Comparison of ENCODE assay signal across 8 cellular contexts in genomic region chrX:49919617-49920016, GRCh38. TPM values are rescaled to one million over a fixed set of nuclear protein-coding genes. Genes with fewer than 3 reads are reported as not detected.
DNase-seq lines count a peak whose midpoint lies in the region; ATAC-seq and TF ChIP-seq lines count a peak whose summit lies in the region.

No MANE protein-coding gene starts in this region.

- no peak overlapping the region for H3K27ac ChIP-seq in SJSA1

- H3K36me3 ChIP-seq in SJSA1 = no peaks in the 10 kb centered on the region

- H3K9me3 ChIP-seq in SJSA1 (replicated peaks) = no peaks in the 10 kb centered on the region

- ATAC-seq in HG03025 (IDR thresholded peaks at IDR 0.05; ENCODE audit: low FRiP score, unreplicated experiment) (no peak), GM21390 (IDR thresholded peaks at IDR 0.05; ENCODE audit: unreplicated experiment) (no peak), GM18907 (IDR thresholded peaks at IDR 0.05; ENCODE audit: unreplicated experiment) (no peak)

- H3K4me1 ChIP-seq in SJSA1 (replicated peaks) = 0 out of 2 replicates have a peak, but pooled peaks cover 3% of the 10 kb centered on the region

- in situ Hi-C loops in GM13976 (cut with MboI; ENCODE audit: low sequenced_read_pairs, unreplicated experiment) = loop anchor here (25.0 kb wide), 2 partner anchors 168 to 668 kb away; no protein-coding TSS in a partner anchor

- H3K27me3 ChIP-seq in SJSA1 (replicated peaks) = no peaks in the 10 kb centered on the region

- peak; percentile 80 for TF ChIP-seq CTCF in GM13976 (IDR thresholded peaks at IDR 0.05; ENCODE audit: borderline replicate concordance, control extremely low read depth, extremely low read depth, insufficient read depth, missing control alignments)

- peak; percentile 9 for DNase-seq in Ammon's horn (ENCODE audit: low spot score)
- no peak for DNase-seq in GM13976 (ENCODE audit: low spot score)
- DNase-seq in SJSA1 (ENCODE audit: low read depth in 1 of 2, low spot score in 2 of 2) = peak; percentile 1 to 32
- peak; percentile 10 for DNase-seq in effector CD4-positive, alpha-beta T cell
- DNase-seq in mucosa of gallbladder (ENCODE audit: low spot score) = peak; percentile 21

- H3K4me3 ChIP-seq in SJSA1 = no peak overlapping the region

RNA-seq across cellular contexts. Expression of gene CLCN5, which starts 2.8 kb away (rescaled TPM):
- 2.0 and 3.5 TPM in 2 replicates for total RNA-seq in SJSA1 (2014; rRNA removed; shearing (Covaris generic))
- total RNA-seq in mucosa of gallbladder = 42.5 TPM

RNA-seq across cellular contexts. Expression of gene USP27X, which starts 40.3 kb away (rescaled TPM):
- total RNA-seq in SJSA1 (2014; rRNA removed; shearing (Covaris generic)) = 0.66 and 0.87 TPM in 2 replicates
- total RNA-seq in mucosa of gallbladder = 2.6 TPM
